In genomic region chr10:77494789-77495541, GRCh38 we compare ENCODE assay signal across 15 cellular contexts.
DNase-seq lines count a peak whose midpoint lies in the region; ATAC-seq, FAIRE-seq and TF ChIP-seq lines count a peak whose summit lies in the region.
"Had no signal": no experiment of that assay in that cellular context is flagged by ENCODE, and none has a peak within 500 bp of the region (broad histone marks: within the 10 kb centered on the region; RNA-seq: fewer than 3 reads in every experiment).

No MANE protein-coding gene starts in this region.

- no peak overlapping the region for H3K4me3 ChIP-seq in IMR-90 (ENCODE audit: insufficient read depth, low read depth, low read length)
- no peak overlapping the region for H3K4me3 ChIP-seq in gastrocnemius medialis
- H3K4me3 ChIP-seq in kidney (ENCODE audit: low read length in 2 of 2) = no peak overlapping the region
- no peak overlapping the region for H3K4me3 ChIP-seq in BE2C (ENCODE audit: low read depth, low read length)
- H3K4me3 ChIP-seq: PC-9 had no signal

- no peaks in the 10 kb centered on the region for H3K9me3 Mint-ChIP-seq in dendritic cell treated with granulocyte-macrophage colony-stimulating factor and Interleukin-4, amounts not matched to agents 40 ng/mL and 50 ng/mL, for 4 days
- H3K9me3 Mint-ChIP-seq: H9 had no signal

- DNase-seq in IMR-90 (no peak), gastrocnemius medialis (no peak), globus pallidus (ENCODE audit: low spot score) (no peak), kidney (no peak), BE2C (no peak)
- DNase-seq: CD8-positive, alpha-beta memory T cell; DMS79; NCI-H1048; NCI-H1436 treated with DMSO at 0.1 percent for 48 hours; NCI-H2029 treated with DMSO at 0.1 percent for 48 hours; PC-9 had no signal

- no peak overlapping the region for H3K18ac ChIP-seq in IMR-90 (ENCODE audit: low read depth, low read length)

- BruUV-seq in IMR-90 (replicated peaks; lab: Mats Ljungman, UMichigan) = no TSS peak

- intact Hi-C loops in IMR-90 (cut with micrococcal nuclease) = loop anchor here (2.0 kb wide), 1 partner anchor 142 kb away; the partner anchor contains the start of gene KCNMA1
- intact Hi-C loops in dendritic cell treated with granulocyte-macrophage colony-stimulating factor and Interleukin-4, amounts not matched to agents 40 ng/mL and 50 ng/mL, for 4 days (cut with micrococcal nuclease) = loop anchor here (10.0 kb wide), 1 partner anchor 150 kb away; no protein-coding TSS in a partner anchor
- intact Hi-C loops in gastrocnemius medialis (cut with DNase I; ENCODE audit: low total_unique reads) = loop anchor here (2.0 to 5.0 kb wide), 2 partner anchors 98 to 144 kb away; no protein-coding TSS in a partner anchor
- intact Hi-C loops in kidney (cut with DNase I) = no loop called here

- H3K27me3 Mint-ChIP-seq in dendritic cell treated with granulocyte-macrophage colony-stimulating factor and Interleukin-4, amounts not matched to agents 40 ng/mL and 50 ng/mL, for 4 days = peaks cover 15% of the 10 kb centered on the region

- 0 out of 2 replicates have a peak overlapping the region, but pooled peaks have one; percentile 46 for H2BK120ac ChIP-seq in IMR-90 (ENCODE audit: low read depth, low read length)

- no peaks in the 10 kb centered on the region for H4K20me1 ChIP-seq in IMR-90 (ENCODE audit: insufficient read depth, low read length)

- H3K4me1 Mint-ChIP-seq in dendritic cell treated with granulocyte-macrophage colony-stimulating factor and Interleukin-4, amounts not matched to agents 40 ng/mL and 50 ng/mL, for 4 days (ENCODE audit: low read depth) = peaks cover 4% of the 10 kb centered on the region
- H3K4me1 Mint-ChIP-seq: CD8-positive, alpha-beta memory T cell had no signal

- no peak overlapping the region for H3K23ac ChIP-seq in IMR-90 (ENCODE audit: low read depth, low read length)

- TF ChIP-seq CTCF in C4-2B (conservative IDR thresholded peaks at IDR 0.05) (no peak; the same call in 1 of the 2 replicates), IMR-90 (conservative IDR thresholded peaks at IDR 0.05; ENCODE audit: low read depth, low read length) (no peak), gastrocnemius medialis (IDR thresholded peaks at IDR 0.05 in 4 of 5, conservative IDR thresholded peaks at IDR 0.05 in 1 of 5) (no peak), kidney (IDR thresholded peaks at IDR 0.05; ENCODE audit: borderline replicate concordance, extremely low read depth, insufficient read depth) (no peak), BE2C (IDR thresholded peaks at IDR 0.05; ENCODE audit: low read depth, low read length) (no peak)

- peaks cover 2% of the 10 kb centered on the region; the same call in 1 of the 2 replicates for H3K9me1 ChIP-seq in IMR-90 (ENCODE audit: insufficient read depth, low read length)

- H3K36me3 ChIP-seq in IMR-90 (ENCODE audit: control insufficient read depth, insufficient read depth, low read length) (no peaks in the 10 kb centered on the region), gastrocnemius medialis (no peaks in the 10 kb centered on the region), kidney (ENCODE audit: control insufficient read depth in 1 of 2, insufficient read depth in 2 of 2, low read length in 2 of 2) (no peaks in the 10 kb centered on the region), BE2C (no peaks in the 10 kb centered on the region)

- peak overlapping the region; percentile 14 for H2AK9ac ChIP-seq in IMR-90 (replicated peaks; ENCODE audit: low read depth, low read length, poor library complexity)

- H3K9ac ChIP-seq in IMR-90 (ENCODE audit: low read depth, low read length) (no peak overlapping the region), kidney (ENCODE audit: low read length in 2 of 2) (no peak overlapping the region)

- H2BK5ac ChIP-seq in IMR-90 (ENCODE audit: low read depth, low read length, poor library complexity, severe bottlenecking) = no peak overlapping the region

- TF ChIP-seq POLR2A in IMR-90 (IDR thresholded peaks at IDR 0.05; ENCODE audit: low read depth, low read length) (no peak), gastrocnemius medialis (IDR thresholded peaks at IDR 0.05) (no peak)

- H3K4me1 ChIP-seq in IMR-90 (ENCODE audit: control insufficient read depth, insufficient read depth, low read length) = peaks cover 7% of the 10 kb centered on the region
- peaks cover 78 to 87% of the 10 kb centered on the region in 2 donors for H3K4me1 ChIP-seq in gastrocnemius medialis
- H3K4me1 ChIP-seq in kidney (ENCODE audit: control insufficient read depth in 1 of 2, insufficient read depth in 1 of 2, low read depth in 1 of 2, low read length in 2 of 2) = peaks cover 2 to 3% of the 10 kb centered on the region in 2 donors
- H3K4me1 ChIP-seq in BE2C = peaks cover 4% of the 10 kb centered on the region

- no peak overlapping the region for H3K14ac ChIP-seq in IMR-90 (replicated peaks; ENCODE audit: low read depth, low read length)

- no peak overlapping the region for H3K4me2 ChIP-seq in IMR-90 (ENCODE audit: low read depth, low read length)
- H3K4me2 ChIP-seq: PC-9 had no signal

- no peaks in the 10 kb centered on the region for H3K9me3 ChIP-seq in IMR-90 (ENCODE audit: control insufficient read depth, insufficient read depth, low read length)
- H3K9me3 ChIP-seq in gastrocnemius medialis = no peaks in the 10 kb centered on the region
- no peaks in the 10 kb centered on the region for H3K9me3 ChIP-seq in kidney (ENCODE audit: control insufficient read depth in 1 of 2, low read length in 2 of 2)
- H3K9me3 ChIP-seq in BE2C = no peaks in the 10 kb centered on the region

- FAIRE-seq in kidney (lab: Jason Lieb, UNC) = no peak
- FAIRE-seq: D721Med had no signal

- dilution Hi-C loops in IMR-90 (cut with HindIII; ENCODE audit: low sequenced_read_pairs, unreplicated experiment) = no loop called here

- no peaks in the 10 kb centered on the region for H3K36me3 Mint-ChIP-seq in dendritic cell treated with granulocyte-macrophage colony-stimulating factor and Interleukin-4, amounts not matched to agents 40 ng/mL and 50 ng/mL, for 4 days (ENCODE audit: low read depth)
- H3K36me3 Mint-ChIP-seq: CD8-positive, alpha-beta memory T cell had no signal

- in situ Hi-C loops in IMR-90 (cut with MboI; ENCODE audit: low sequenced_read_pairs) = no loop called here
- in situ Hi-C loops in gastrocnemius medialis (cut with MboI; ENCODE audit: low sequenced_read_pairs in 4 of 4) = loop anchor here in 1 of 4 donors (25.0 kb wide), 1 partner anchor 333 kb away; no protein-coding TSS in a partner anchor

- peaks cover 0 to 4% of the 10 kb centered on the region in 2 experiments; a peak in 1 of 4 replicates for H3K79me1 ChIP-seq in IMR-90 (ENCODE audit: low read depth in 1 of 2, low read length in 2 of 2)

- H3K4me3 Mint-ChIP-seq in dendritic cell treated with granulocyte-macrophage colony-stimulating factor and Interleukin-4, amounts not matched to agents 40 ng/mL and 50 ng/mL, for 4 days = no peak overlapping the region
- H3K4me3 Mint-ChIP-seq: CD8-positive, alpha-beta memory T cell; H9 had no signal

- H3K27me3 ChIP-seq in IMR-90 (ENCODE audit: control insufficient read depth, insufficient read depth, low read length) (no peaks in the 10 kb centered on the region), gastrocnemius medialis (no peaks in the 10 kb centered on the region), BE2C (no peaks in the 10 kb centered on the region)

- H3K27ac ChIP-seq in C4-2B = peak overlapping the region; percentile 82
- H3K27ac ChIP-seq in IMR-90 (ENCODE audit: insufficient read depth, low read length) = no peak overlapping the region
- H3K27ac ChIP-seq in gastrocnemius medialis = peak overlapping the region; percentile 7 to 94 (median 90)
- no peak overlapping the region for H3K27ac ChIP-seq in kidney (ENCODE audit: low read depth in 2 of 2, low read length in 2 of 2)
- H3K27ac ChIP-seq: PC-9 had no signal

- no peak for TF ChIP-seq RAD21 in IMR-90 (IDR thresholded peaks at IDR 0.05; ENCODE audit: low read length)

- POLR2A ChIA-PET in IMR-90 (lab: Charles Lee; ENCODE audit: unreplicated experiment) = no interaction called here

- no peak overlapping the region for H4K5ac ChIP-seq in IMR-90 (ENCODE audit: low read depth, low read length)

- H2AFZ ChIP-seq in IMR-90 (replicated peaks; ENCODE audit: low read length, poor library complexity) = no peak overlapping the region
- H2AFZ ChIP-seq: PC-9 had no signal

- peak overlapping the region; percentile 39 for H2BK20ac ChIP-seq in IMR-90 (ENCODE audit: low read depth, low read length)

- H2AK5ac ChIP-seq in IMR-90 (ENCODE audit: low read depth, low read length) = 0 out of 2 replicates have a peak overlapping the region, but pooled peaks have one; percentile 23

- H3K56ac ChIP-seq in IMR-90 (ENCODE audit: extremely low read depth, insufficient read depth, low read length) = no peak overlapping the region

- WGBS in IMR-90 (ENCODE audit: extremely low coverage in 2 of 2, insufficient read length in 1 of 2), 2 experiments = 90% methylated on average over 2 of the region's 12 CpGs; no CpG with 5 or more reads in 1 of the 2 experiments

- CTCF ChIA-PET in IMR-90 (lab: Yijun Ruan, JAX) = interaction anchor here (1.1 kb wide), 2 partner anchors 9 to 66 kb away, joined by 3 read pairs; no protein-coding TSS in a partner anchor

- peak overlapping the region; percentile 12 for H3K27ac Mint-ChIP-seq in dendritic cell treated with granulocyte-macrophage colony-stimulating factor and Interleukin-4, amounts not matched to agents 40 ng/mL and 50 ng/mL, for 4 days
- H3K27ac Mint-ChIP-seq: CD8-positive, alpha-beta memory T cell; H9 had no signal

- no peak overlapping the region for H4K8ac ChIP-seq in IMR-90 (ENCODE audit: low read depth in 2 of 2, low read length in 2 of 2)

- H3K4ac ChIP-seq in IMR-90 (ENCODE audit: low read depth, low read length) = no peak overlapping the region

- H4K91ac ChIP-seq in IMR-90 (ENCODE audit: insufficient read depth, low read depth, low read length) = no peak overlapping the region

- ATAC-seq in IMR-90 (ENCODE audit: low read depth) (no peak), gastrocnemius medialis (no peak)

- H2BK15ac ChIP-seq in IMR-90 (ENCODE audit: low read depth, low read length) = no peak overlapping the region

TF ChIP-seq in IMR-90, 13 proteins besides CTCF, POLR2A, EP300 and RAD21:
- TF ChIP-seq NFE2L2 (IDR thresholded peaks at IDR 0.05; ENCODE audit: low read depth, low read length) = no peak
- no peak for TF ChIP-seq MAFK (IDR thresholded peaks at IDR 0.05; ENCODE audit: low read depth, low read length)
- no peak for TF ChIP-seq CEBPB (IDR thresholded peaks at IDR 0.05; ENCODE audit: low read depth, low read length)
- TF ChIP-seq ELK1 (IDR thresholded peaks at IDR 0.05; ENCODE audit: borderline replicate concordance, low read depth, low read length) = no peak
TF ChIP-seq in IMR-90: peak in this region for 0.

Comparison
In these comparisons a context has a peak if more than half of its experiments do, and no peak if none do; other contexts are left out.
1. H3K27ac ChIP-seq: peak in C4-2B (single experiment) and gastrocnemius medialis (4 of 4); none in IMR-90 (single experiment) and kidney (0 of 2).